ENCODE assay signal across 16 cellular contexts in the genomic region with DNA sequence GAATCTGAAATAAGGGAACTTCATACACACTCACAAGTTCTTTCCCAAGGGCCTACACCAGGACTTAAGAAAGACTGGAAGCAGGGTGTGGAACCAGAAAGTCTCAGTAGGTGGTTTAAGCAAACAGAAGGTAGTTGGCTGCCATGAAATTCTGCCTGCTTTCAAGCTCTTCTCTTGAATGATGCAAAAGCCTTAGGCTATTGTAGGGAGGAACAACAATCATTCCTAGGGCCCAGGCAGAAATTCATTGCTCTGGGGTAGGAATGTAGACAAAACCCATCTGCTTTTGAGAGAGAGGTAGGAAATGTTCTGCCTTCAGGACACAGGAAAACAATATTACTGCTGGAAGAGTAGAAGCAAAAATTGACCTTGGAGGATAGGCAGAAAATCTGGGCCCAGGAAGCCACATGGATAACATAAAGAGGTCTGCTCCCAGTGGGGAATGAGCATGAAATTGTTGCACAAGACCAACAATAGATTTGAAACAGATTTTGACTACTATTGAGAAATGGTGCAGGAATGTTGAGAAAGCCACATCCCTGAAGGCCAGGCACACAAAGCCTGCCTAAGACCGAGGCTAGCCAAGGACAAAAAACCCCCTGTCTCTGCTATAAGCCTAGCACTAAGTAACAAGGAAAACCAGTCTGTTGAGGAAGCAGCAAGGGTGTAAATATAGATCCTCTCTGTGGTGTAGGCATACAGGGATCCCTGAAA. TPM values are rescaled to one million over a fixed set of nuclear protein-coding genes. Genes with fewer than 3 reads are reported as not detected.
DNase-seq lines count a peak whose midpoint lies in the region; ATAC-seq and TF ChIP-seq lines count a peak whose summit lies in the region.
"Had no signal": no experiment of that assay in that cellular context is flagged by ENCODE, and none has a peak within 500 bp of the region (broad histone marks: within the 10 kb centered on the region; RNA-seq: fewer than 3 reads in every experiment).

No MANE protein-coding gene starts in this region.

- H3K4me3 Mint-ChIP-seq in Calu3 (ENCODE audit: low read depth, unreplicated experiment), result no peak overlapping the region
- H3K4me3 Mint-ChIP-seq: activated naive CD8-positive, alpha-beta T cell treated with anti-CD3 and anti-CD28 coated beads, Interleukin-2, amount 10 ng/mL, durations not matched to agents 7 days and 5 days had no signal

- in situ Hi-C loops in KBM-7 (cut with MboI; ENCODE audit: low pct_unique_long_range_greater_than_20kb, low sequenced_read_pairs), result no loop called here

- DNase-seq in Calu3 (peak; percentile 69), RPMI7951 (ENCODE audit: low read depth) (peak; percentile 90), non-pigmented ciliary epithelial cell (ENCODE audit: low read depth) (peak; percentile 55), KBM-7 (no peak)
- DNase-seq: activated naive CD8-positive, alpha-beta T cell treated with anti-CD3 and anti-CD28 coated beads, Interleukin-2, amount 10 ng/mL, durations not matched to agents 7 days and 5 days; erythroblast; NCI-H1694; NK-92 treated with Interleukin-12 subunit alpha and Interleukin-12 subunit beta, amount 100 ng/mL, for 24 hours; occipital lobe; stimulated activated CD4-positive, alpha-beta T cell treated with anti-CD3 and anti-CD28 coated beads, Interleukin-4, amount 100 ng/mL, for 4 hours; T-helper 2 cell had no signal

- peak overlapping the region; percentile 67 for H3K27ac Mint-ChIP-seq in Calu3 (ENCODE audit: unreplicated experiment)
- H3K27ac Mint-ChIP-seq: activated naive CD8-positive, alpha-beta T cell treated with anti-CD3 and anti-CD28 coated beads, Interleukin-2, amount 10 ng/mL, durations not matched to agents 7 days and 5 days had no signal

- BruUV-seq in Calu3 (replicated peaks; lab: Mats Ljungman, UMichigan), result no TSS peak

- no peaks in the 10 kb centered on the region for H3K27me3 Mint-ChIP-seq in Calu3 (ENCODE audit: unreplicated experiment)
- H3K27me3 Mint-ChIP-seq: activated naive CD8-positive, alpha-beta T cell treated with anti-CD3 and anti-CD28 coated beads, Interleukin-2, amount 10 ng/mL, durations not matched to agents 7 days and 5 days had no signal

- TF ChIP-seq CTCF in Calu3 (IDR thresholded peaks at IDR 0.05; ENCODE audit: unreplicated experiment), result no peak

- peak; percentile 97 for ATAC-seq in esophagus mucosa
- no peak for ATAC-seq in HG03175 (IDR thresholded peaks at IDR 0.05; ENCODE audit: unreplicated experiment)
- no peak for ATAC-seq in HG03045 (IDR thresholded peaks at IDR 0.05; ENCODE audit: unreplicated experiment)
- ATAC-seq in GM19395 (IDR thresholded peaks at IDR 0.05; ENCODE audit: unreplicated experiment), result no peak
- ATAC-seq: GM12878 had no signal

- peaks cover 21% of the 10 kb centered on the region for H3K4me1 Mint-ChIP-seq in Calu3 (ENCODE audit: low read depth, unreplicated experiment)
- H3K4me1 Mint-ChIP-seq: activated naive CD8-positive, alpha-beta T cell treated with anti-CD3 and anti-CD28 coated beads, Interleukin-2, amount 10 ng/mL, durations not matched to agents 7 days and 5 days had no signal

- intact Hi-C loops in Calu3 (cut with micrococcal nuclease; ENCODE audit: unreplicated experiment), result no loop called here

- H3K36me3 Mint-ChIP-seq in Calu3 (ENCODE audit: insufficient read depth, unreplicated experiment), result no peaks in the 10 kb centered on the region

- peaks cover 4% of the 10 kb centered on the region for H3K9me3 Mint-ChIP-seq in Calu3 (ENCODE audit: low read depth, unreplicated experiment)

- CTCF ChIA-PET in Calu3 (lab: Charles Lee), result no interaction called here

RNA-seq across cellular contexts. Expression of a gene that starts 22.7 kb away (rescaled TPM):
- total RNA-seq in Calu3 (2022) (88.2 and 98.3 TPM in 2 replicates), esophagus mucosa (46.9 TPM)
- total RNA-seq in RPMI7951 (2014; rRNA removed; shearing (Covaris generic)), result 22.4 and 23.2 TPM in 2 replicates

RNA-seq across cellular contexts. Expression of a gene that starts 24.3 kb away (rescaled TPM):
- total RNA-seq in Calu3 (2022) (36.6 and 41.6 TPM in 2 replicates), esophagus mucosa (30.9 TPM)
- total RNA-seq in RPMI7951 (2014; rRNA removed; shearing (Covaris generic)), result 48.5 and 56.4 TPM in 2 replicates
